In the genomic region with DNA sequence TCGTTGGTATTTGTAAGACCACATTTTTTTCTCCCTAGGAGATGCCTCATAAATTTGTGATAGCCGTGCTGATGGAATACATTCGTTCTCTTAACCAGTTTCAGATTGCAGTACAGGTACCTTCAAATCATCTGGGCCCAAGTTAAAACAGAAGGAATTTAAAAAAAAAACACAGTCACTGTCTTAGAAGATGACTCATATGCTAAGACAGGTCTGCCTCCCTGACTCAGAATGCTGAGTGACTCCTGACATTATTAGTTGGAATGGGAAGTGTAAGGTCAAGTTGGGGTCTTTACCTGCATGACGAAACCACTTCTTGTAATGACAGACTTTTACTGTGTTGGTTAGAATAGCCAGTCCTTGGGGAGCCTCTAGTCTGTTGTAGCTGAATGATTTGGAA, we compare ENCODE assay signal across 10 cellular contexts. TPM values are rescaled to one million over a fixed set of nuclear protein-coding genes. Genes with fewer than 3 reads are reported as not detected.
DNase-seq lines count a peak whose midpoint lies in the region; ATAC-seq, FAIRE-seq and TF ChIP-seq lines count a peak whose summit lies in the region.
"Had no signal": no experiment of that assay in that cellular context is flagged by ENCODE, and none has a peak within 500 bp of the region (broad histone marks: within the 10 kb centered on the region; RNA-seq: fewer than 3 reads in every experiment).

No MANE protein-coding gene starts in this region.

- no peak overlapping the region for H3K4me3 ChIP-seq in right atrium auricular region

- H3K36me3 ChIP-seq in right atrium auricular region = peaks cover 88% of the 10 kb centered on the region

- no peaks in the 10 kb centered on the region for H3K9me3 Mint-ChIP-seq in activated T-cell treated with anti-CD3 and anti-CD28 coated beads, Interleukin-2, amount 50 U/mL, for 24 hours
- H3K9me3 Mint-ChIP-seq in stimulated activated naive CD8-positive, alpha-beta T cell treated with anti-CD3 and anti-CD28 coated beads, Interleukin-15, Interleukin-2, amounts not matched to agents 100 ng/mL and 50 ng/mL, for 24 hours = no peaks in the 10 kb centered on the region

- DNase-seq in activated T-cell treated with anti-CD3 and anti-CD28 coated beads, Interleukin-2, amount 50 U/mL, for 24 hours = no peak
- no peak for DNase-seq in activated T-cell treated with anti-CD3 and anti-CD28 coated beads, Interleukin-2, amount 50 U/mL, for 1 hour
- peak; percentile 90 for DNase-seq in RCC 7860 (ENCODE audit: low spot score)
- DNase-seq in erythroblast (lab: John Stamatoyannopoulos, UW) = peak; percentile 24 to 61
- DNase-seq in right atrium auricular region (ENCODE audit: low spot score) = no peak
- DNase-seq in OCI-M2 (lab: John Stamatoyannopoulos, UW; ENCODE audit: unreplicated experiment) = no peak
- DNase-seq: activated CD8-positive, alpha-beta memory T cell treated with anti-CD3 and anti-CD28 coated beads, Interleukin-2, amount 50 U/mL, for 48 hours; stimulated activated CD4-positive, alpha-beta T cell treated with anti-CD3 and anti-CD28 coated beads, Interleukin-4, amount 100 ng/mL, for 24 hours had no signal

- ATAC-seq in GM18909 (IDR thresholded peaks at IDR 0.05; ENCODE audit: poor library complexity, unreplicated experiment) = no peak

- no peak for TF ChIP-seq CTCF in right atrium auricular region (IDR thresholded peaks at IDR 0.05)

- H3K27me3 Mint-ChIP-seq in activated T-cell treated with anti-CD3 and anti-CD28 coated beads, Interleukin-2, amount 50 U/mL, for 24 hours = no peaks in the 10 kb centered on the region
- H3K27me3 Mint-ChIP-seq in stimulated activated naive CD8-positive, alpha-beta T cell treated with anti-CD3 and anti-CD28 coated beads, Interleukin-15, Interleukin-2, amounts not matched to agents 100 ng/mL and 50 ng/mL, for 24 hours = no peaks in the 10 kb centered on the region

- H3K4me3 Mint-ChIP-seq in activated T-cell treated with anti-CD3 and anti-CD28 coated beads, Interleukin-2, amount 50 U/mL, for 24 hours = no peak overlapping the region
- H3K4me3 Mint-ChIP-seq in stimulated activated naive CD8-positive, alpha-beta T cell treated with anti-CD3 and anti-CD28 coated beads, Interleukin-15, Interleukin-2, amounts not matched to agents 100 ng/mL and 50 ng/mL, for 24 hours = no peak overlapping the region

- peaks cover 13% of the 10 kb centered on the region for H3K4me1 Mint-ChIP-seq in activated T-cell treated with anti-CD3 and anti-CD28 coated beads, Interleukin-2, amount 50 U/mL, for 24 hours (ENCODE audit: low read depth)
- peaks cover 16% of the 10 kb centered on the region for H3K4me1 Mint-ChIP-seq in stimulated activated naive CD8-positive, alpha-beta T cell treated with anti-CD3 and anti-CD28 coated beads, Interleukin-15, Interleukin-2, amounts not matched to agents 100 ng/mL and 50 ng/mL, for 24 hours (ENCODE audit: low read depth)

- peaks cover 90% of the 10 kb centered on the region for H3K36me3 Mint-ChIP-seq in activated T-cell treated with anti-CD3 and anti-CD28 coated beads, Interleukin-2, amount 50 U/mL, for 24 hours (ENCODE audit: low read depth)
- H3K36me3 Mint-ChIP-seq in stimulated activated naive CD8-positive, alpha-beta T cell treated with anti-CD3 and anti-CD28 coated beads, Interleukin-15, Interleukin-2, amounts not matched to agents 100 ng/mL and 50 ng/mL, for 24 hours (ENCODE audit: low read depth) = peaks cover 84% of the 10 kb centered on the region

- peak overlapping the region; percentile 84 for H3K27ac Mint-ChIP-seq in activated T-cell treated with anti-CD3 and anti-CD28 coated beads, Interleukin-2, amount 50 U/mL, for 24 hours
- peak overlapping the region; percentile 77 for H3K27ac Mint-ChIP-seq in stimulated activated naive CD8-positive, alpha-beta T cell treated with anti-CD3 and anti-CD28 coated beads, Interleukin-15, Interleukin-2, amounts not matched to agents 100 ng/mL and 50 ng/mL, for 24 hours

- H3K9me3 ChIP-seq in right atrium auricular region = no peaks in the 10 kb centered on the region

- H3K27me3 ChIP-seq in right atrium auricular region = no peaks in the 10 kb centered on the region

- TF ChIP-seq POLR2A in erythroblast (IDR thresholded peaks at IDR 0.05; ENCODE audit: low read length) = no peak

- peaks cover 0 to 25% of the 10 kb centered on the region in 2 donors for H3K4me1 ChIP-seq in right atrium auricular region

- no peak overlapping the region for H3K27ac ChIP-seq in right atrium auricular region

- peak; percentile 96 for FAIRE-seq in RCC 7860 (lab: Jason Lieb, UNC)

RNA-seq across cellular contexts. Expression of gene RMC1, which starts 26.3 kb away (rescaled TPM):
- total RNA-seq in right atrium auricular region = 10 to 100 TPM; 17.2 TPM

RNA-seq across cellular contexts. Expression of gene NPC1, which starts 56.7 kb away (rescaled TPM):
- total RNA-seq in right atrium auricular region = 10 to 100 TPM; 16.2 to 26.4 TPM

Comparison
In these comparisons a context has a peak if more than half of its experiments do, and no peak if none do; other contexts are left out.
1. DNase-seq: peak in RCC 7860 (single experiment) and erythroblast (2 of 2); none in activated T-cell treated with anti-CD3 and anti-CD28 coated beads, Interleukin-2, amount 50 U/mL, for 24 hours (single experiment), activated T-cell treated with anti-CD3 and anti-CD28 coated beads, Interleukin-2, amount 50 U/mL, for 1 hour (single experiment), right atrium auricular region (single experiment) and OCI-M2 (single experiment).